Comparison of ENCODE assay signal across 12 cellular contexts in genomic region chr1:161730050-161730564, GRCh38. TPM values are rescaled to one million over a fixed set of nuclear protein-coding genes. Genes with fewer than 3 reads are reported as not detected.
DNase-seq lines count a peak whose midpoint lies in the region; ATAC-seq and TF ChIP-seq lines count a peak whose summit lies in the region.
"Had no signal": no experiment of that assay in that cellular context is flagged by ENCODE, and none has a peak within 500 bp of the region (broad histone marks: within the 10 kb centered on the region; RNA-seq: fewer than 3 reads in every experiment).

No MANE protein-coding gene starts in this region.

- no peaks in the 10 kb centered on the region for H3K79me2 ChIP-seq in smooth muscle cell (ENCODE audit: low read depth)
- no peaks in the 10 kb centered on the region for H3K79me2 ChIP-seq in hepatocyte

- peak overlapping the region; percentile 62; the same call in 1 of the 2 replicates for H3K14ac ChIP-seq in IMR-90 (replicated peaks; ENCODE audit: low read depth, low read length)

- TF ChIP-seq POLR2A in IMR-90 (IDR thresholded peaks at IDR 0.05; ENCODE audit: low read depth, low read length), result no peak

- H4K91ac ChIP-seq in IMR-90 (ENCODE audit: insufficient read depth, low read depth, low read length), result peak overlapping the region; percentile 49

- H4K20me1 ChIP-seq in IMR-90 (ENCODE audit: insufficient read depth, low read length), result no peaks in the 10 kb centered on the region
- no peaks in the 10 kb centered on the region for H4K20me1 ChIP-seq in smooth muscle cell (ENCODE audit: low read depth)
- H4K20me1 ChIP-seq in hepatocyte (ENCODE audit: insufficient read depth, poor library complexity, severe bottlenecking), result no peaks in the 10 kb centered on the region

- no peak overlapping the region for H4K5ac ChIP-seq in IMR-90 (ENCODE audit: low read depth, low read length)

- H3K27ac ChIP-seq in IMR-90 (ENCODE audit: insufficient read depth, low read length), result no peak overlapping the region; the same call in 1 of the 2 replicates
- H3K27ac ChIP-seq in smooth muscle cell (ENCODE audit: low read depth), result no peak overlapping the region
- H3K27ac ChIP-seq in hepatocyte, result no peak overlapping the region

- peaks cover 3 to 8% of the 10 kb centered on the region in 2 experiments; a peak in 1 of 4 replicates for H3K79me1 ChIP-seq in IMR-90 (ENCODE audit: low read depth in 1 of 2, low read length in 2 of 2)

- H2BK15ac ChIP-seq in IMR-90 (ENCODE audit: low read depth, low read length), result peak overlapping the region; percentile 94; the same call in 2 of the 3 replicates

- H3K4me1 Mint-ChIP-seq in endothelial cell (ENCODE audit: unreplicated experiment), result peaks cover 8% of the 10 kb centered on the region

- H3K9me3 ChIP-seq in IMR-90 (ENCODE audit: control insufficient read depth, insufficient read depth, low read length) (no peaks in the 10 kb centered on the region), smooth muscle cell (replicated peaks; ENCODE audit: low read depth) (no peaks in the 10 kb centered on the region), hepatocyte (ENCODE audit: low read depth) (no peaks in the 10 kb centered on the region)

- POLR2A ChIA-PET in IMR-90 (lab: Charles Lee; ENCODE audit: unreplicated experiment), result no interaction called here

- H3K27me3 ChIP-seq in IMR-90 (ENCODE audit: control insufficient read depth, insufficient read depth, low read length) (no peaks in the 10 kb centered on the region), smooth muscle cell (ENCODE audit: low read depth) (no peaks in the 10 kb centered on the region), hepatocyte (no peaks in the 10 kb centered on the region)

- DNase-seq in AG08395 (ENCODE audit: low spot score) (peak; percentile 51), IMR-90 (peak; percentile 72), fibroblast of peridontal ligament (ENCODE audit: extremely low read depth) (peak; percentile 26), endothelial cell (ENCODE audit: low spot score) (no peak), smooth muscle cell (lab: John Stamatoyannopoulos, UW; ENCODE audit: unreplicated experiment) (no peak), hepatocyte (ENCODE audit: low spot score) (no peak)
- peak; percentile 61 for DNase-seq in activated CD4-positive, alpha-beta T cell treated with anti-CD3 and anti-CD28 coated beads for 48 hours
- DNase-seq: COR-L47, endodermal cell, midbrain, NCI-H2107 had no signal

- CTCF ChIA-PET in IMR-90 (lab: Yijun Ruan, JAX), result interaction anchor here (0.9 kb wide), 1 partner anchor 11 kb away, joined by 3 read pairs; no protein-coding TSS in a partner anchor

- no peak overlapping the region for H3K27ac Mint-ChIP-seq in endothelial cell (ENCODE audit: unreplicated experiment)
- H3K27ac Mint-ChIP-seq: endodermal cell had no signal

- intact Hi-C loops in IMR-90 (cut with micrococcal nuclease), result loop anchor here (10.0 kb wide), 1 partner anchor 165 kb away; no protein-coding TSS in a partner anchor

- no peak for TF ChIP-seq RAD21 in IMR-90 (IDR thresholded peaks at IDR 0.05; ENCODE audit: low read length)

- 0 out of 2 replicates have a peak overlapping the region, but pooled peaks have one; percentile 5 for H2AK5ac ChIP-seq in IMR-90 (ENCODE audit: low read depth, low read length)

- no CpG with 5 or more reads among the region's 6 CpGs for WGBS in IMR-90 (ENCODE audit: extremely low coverage in 2 of 2, insufficient read length in 1 of 2), 2 experiments
- WGBS in smooth muscle cell (ENCODE audit: low lambda C conversion rate), result 52% methylated on average over 6 of the region's 6 CpGs
- WGBS in hepatocyte (ENCODE audit: low lambda C conversion rate, missing lambda C conversion rate), result 88% methylated on average over 6 of the region's 6 CpGs

- H3K4me3 ChIP-seq in IMR-90 (ENCODE audit: insufficient read depth, low read depth, low read length) (no peak overlapping the region), smooth muscle cell (no peak overlapping the region), hepatocyte (no peak overlapping the region)

- ATAC-seq in IMR-90 (ENCODE audit: low read depth) (no peak), GM18520 (IDR thresholded peaks at IDR 0.05; ENCODE audit: unreplicated experiment) (no peak)

- peak overlapping the region; percentile 24 to 52; a peak in 3 of 4 replicates for H4K8ac ChIP-seq in IMR-90 (ENCODE audit: low read depth in 2 of 2, low read length in 2 of 2)

- H2BK20ac ChIP-seq in IMR-90 (ENCODE audit: low read depth, low read length), result peak overlapping the region; percentile 76

- no peak overlapping the region for H3K9ac ChIP-seq in IMR-90 (ENCODE audit: low read depth, low read length)
- H3K9ac ChIP-seq in smooth muscle cell (ENCODE audit: low read depth), result no peak overlapping the region

- BruUV-seq in IMR-90 (replicated peaks; lab: Mats Ljungman, UMichigan), result no TSS peak

- H3K23ac ChIP-seq in IMR-90 (ENCODE audit: low read depth, low read length), result peak overlapping the region; percentile 81; the same call in 1 of the 2 replicates

- H3K27me3 Mint-ChIP-seq in endothelial cell (ENCODE audit: unreplicated experiment), result peaks cover 13% of the 10 kb centered on the region

- H3K4me2 ChIP-seq in IMR-90 (ENCODE audit: low read depth, low read length), result peak overlapping the region; percentile 43; the same call in 1 of the 2 replicates
- no peak overlapping the region for H3K4me2 ChIP-seq in smooth muscle cell
- H3K4me2 ChIP-seq in hepatocyte, result no peak overlapping the region

- no peaks in the 10 kb centered on the region for H3K36me3 ChIP-seq in IMR-90 (ENCODE audit: control insufficient read depth, insufficient read depth, low read length)
- H3K36me3 ChIP-seq in smooth muscle cell (ENCODE audit: low read depth), result no peaks in the 10 kb centered on the region
- H3K36me3 ChIP-seq in hepatocyte (replicated peaks; ENCODE audit: insufficient read depth, low read depth), result no peaks in the 10 kb centered on the region

- H3K18ac ChIP-seq in IMR-90 (ENCODE audit: low read depth, low read length), result no peak overlapping the region; the same call in 1 of the 2 replicates

- H3K4me3 Mint-ChIP-seq in endothelial cell (ENCODE audit: unreplicated experiment), result no peak overlapping the region
- H3K4me3 Mint-ChIP-seq: endodermal cell had no signal

- H3K36me3 Mint-ChIP-seq in endothelial cell (ENCODE audit: low read depth, unreplicated experiment), result no peaks in the 10 kb centered on the region

- H3K4me1 ChIP-seq in IMR-90 (ENCODE audit: control insufficient read depth, insufficient read depth, low read length) (peaks cover 3% of the 10 kb centered on the region; the same call in 1 of the 2 replicates), smooth muscle cell (ENCODE audit: low read depth) (peaks cover 3% of the 10 kb centered on the region), hepatocyte (ENCODE audit: insufficient read depth) (no peaks in the 10 kb centered on the region)

- H3K4ac ChIP-seq in IMR-90 (ENCODE audit: low read depth, low read length), result peak overlapping the region; percentile 63

- peak overlapping the region; percentile 55 for H2BK5ac ChIP-seq in IMR-90 (ENCODE audit: low read depth, low read length, poor library complexity, severe bottlenecking)

- peak overlapping the region; percentile 45 for H2BK120ac ChIP-seq in IMR-90 (ENCODE audit: low read depth, low read length)

- H2AFZ ChIP-seq in IMR-90 (replicated peaks; ENCODE audit: low read length, poor library complexity), result no peak overlapping the region
- no peak overlapping the region for H2AFZ ChIP-seq in smooth muscle cell (ENCODE audit: low read depth)
- no peak overlapping the region for H2AFZ ChIP-seq in hepatocyte

- H2AK9ac ChIP-seq in IMR-90 (replicated peaks; ENCODE audit: low read depth, low read length, poor library complexity), result no peak overlapping the region

- H3F3A ChIP-seq in smooth muscle cell (ENCODE audit: low read depth), result peaks cover 17% of the 10 kb centered on the region

- peaks cover 4% of the 10 kb centered on the region; the same call in 1 of the 2 replicates for H3K9me1 ChIP-seq in IMR-90 (ENCODE audit: insufficient read depth, low read length)

- H3K9me3 Mint-ChIP-seq in endothelial cell (ENCODE audit: unreplicated experiment), result no peaks in the 10 kb centered on the region
- H3K9me3 Mint-ChIP-seq: endodermal cell had no signal

- no peaks in the 10 kb centered on the region for H3K9me2 ChIP-seq in hepatocyte (replicated peaks; ENCODE audit: insufficient read depth)

- H3K56ac ChIP-seq in IMR-90 (ENCODE audit: extremely low read depth, insufficient read depth, low read length), result no peak overlapping the region

- TF ChIP-seq CTCF in IMR-90 (conservative IDR thresholded peaks at IDR 0.05; ENCODE audit: low read depth, low read length) (no peak), endothelial cell (IDR thresholded peaks at IDR 0.05; ENCODE audit: unreplicated experiment) (no peak), smooth muscle cell (IDR thresholded peaks at IDR 0.05; ENCODE audit: borderline replicate concordance, insufficient read depth, poor library complexity, severe bottlenecking) (no peak), hepatocyte (IDR thresholded peaks at IDR 0.05; ENCODE audit: poor library complexity) (no peak)

- dilution Hi-C loops in IMR-90 (cut with HindIII; ENCODE audit: low sequenced_read_pairs, unreplicated experiment), result no loop called here

- in situ Hi-C loops in IMR-90 (cut with MboI; ENCODE audit: low sequenced_read_pairs), result loop anchor here (10.0 to 25.0 kb wide), 2 partner anchors 93 to 185 kb away; partner anchors contain the start of genes FCGR3A and FCGR3B

RNA-seq across cellular contexts. Expression of gene FCRLB, which starts 8.8 kb away (rescaled TPM):
- total RNA-seq in IMR-90 (2012; rRNA removed), result 0.90 and 1.1 TPM in 2 replicates
- 2.2 and 2.9 TPM in 2 replicates for polyA plus RNA-seq in IMR-90 (2012; rRNA removed)
- 1.5 and 1.9 TPM in 2 replicates for polyA plus RNA-seq in IMR-90 (2012; cell fraction: cytosol; rRNA removed)
- polyA plus RNA-seq in IMR-90 (2012; cell fraction: nucleus; rRNA removed; ENCODE audit: low replicate concordance), result 0.85 and 2.0 TPM in 2 replicates
- total RNA-seq in endothelial cell (ENCODE audit: unreplicated experiment), result 0.36 TPM
- total RNA-seq in smooth muscle cell, result 0.31 and 0.99 TPM in 2 replicates
- 0.12 and 0.50 TPM in 2 replicates for polyA plus RNA-seq in smooth muscle cell
- 0.23 and 0.76 TPM in 2 replicates for total RNA-seq in hepatocyte
- polyA plus RNA-seq in hepatocyte, result 0.60 and 1.5 TPM in 2 replicates

RNA-seq across cellular contexts. Expression of gene DUSP12, which starts 19.5 kb away (rescaled TPM):
- total RNA-seq in IMR-90 (2012; rRNA removed) (31.5 and 31.7 TPM in 2 replicates), endothelial cell (ENCODE audit: unreplicated experiment) (27.8 TPM), smooth muscle cell (39.3 and 45.7 TPM in 2 replicates), hepatocyte (47.9 and 52.9 TPM in 2 replicates)
- polyA plus RNA-seq in IMR-90 (2012; rRNA removed) (35.6 and 39.2 TPM in 2 replicates), smooth muscle cell (39.2 and 41.8 TPM in 2 replicates), hepatocyte (35.4 and 37.1 TPM in 2 replicates)
- 22.3 and 27.3 TPM in 2 replicates for polyA plus RNA-seq in IMR-90 (2012; cell fraction: cytosol; rRNA removed)
- 22.1 and 22.2 TPM in 2 replicates for polyA plus RNA-seq in IMR-90 (2012; cell fraction: nucleus; rRNA removed; ENCODE audit: low replicate concordance)

RNA-seq across cellular contexts. Expression of gene FCRLA, which starts 23.1 kb away (rescaled TPM):
- total RNA-seq in IMR-90 (2012; rRNA removed), result 0.28 and 0.36 TPM in 2 replicates
- polyA plus RNA-seq in IMR-90 (2012; rRNA removed), result 0.36 and 0.46 TPM in 2 replicates
- polyA plus RNA-seq in IMR-90 (2012; cell fraction: cytosol; rRNA removed), result 0.13 and 0.21 TPM in 2 replicates
- polyA plus RNA-seq in IMR-90 (2012; cell fraction: nucleus; rRNA removed; ENCODE audit: low replicate concordance), result 0.06 and 0.11 TPM in 2 replicates
- total RNA-seq in endothelial cell (ENCODE audit: unreplicated experiment), result not detected
- total RNA-seq in smooth muscle cell, result 0.40 TPM in 1 of 2 replicates, not detected in the other
- polyA plus RNA-seq in smooth muscle cell, result 0.35 TPM in 1 of 2 replicates, not detected in the other
- total RNA-seq in hepatocyte, result 0.16 and 3.0 TPM in 2 replicates
- 0.31 and 0.75 TPM in 2 replicates for polyA plus RNA-seq in hepatocyte
- total RNA-seq: endodermal cell had no signal

RNA-seq across cellular contexts. Expression of gene ATF6, which starts 36.0 kb away (rescaled TPM):
- total RNA-seq in IMR-90 (2012; rRNA removed) (17.6 and 17.8 TPM in 2 replicates), endothelial cell (ENCODE audit: unreplicated experiment) (38.2 TPM), smooth muscle cell (22.9 and 25.5 TPM in 2 replicates), hepatocyte (27.8 and 29.8 TPM in 2 replicates)
- polyA plus RNA-seq in IMR-90 (2012; rRNA removed) (11.5 and 12.2 TPM in 2 replicates), smooth muscle cell (7.8 and 9.3 TPM in 2 replicates), hepatocyte (13.4 and 15.3 TPM in 2 replicates)
- 3.0 and 4.1 TPM in 2 replicates for polyA plus RNA-seq in IMR-90 (2012; cell fraction: cytosol; rRNA removed)
- polyA plus RNA-seq in IMR-90 (2012; cell fraction: nucleus; rRNA removed; ENCODE audit: low replicate concordance), result 1.2 and 6.3 TPM in 2 replicates

Comparison
In these comparisons a context has a peak if more than half of its experiments do, and no peak if none do; other contexts are left out.
1. DNase-seq: peak in AG08395 (single experiment), IMR-90 (single experiment), activated CD4-positive, alpha-beta T cell treated with anti-CD3 and anti-CD28 coated beads for 48 hours (single experiment) and fibroblast of peridontal ligament (single experiment); none in endothelial cell (single experiment), smooth muscle cell (single experiment) and hepatocyte (single experiment).